In the genomic region with DNA sequence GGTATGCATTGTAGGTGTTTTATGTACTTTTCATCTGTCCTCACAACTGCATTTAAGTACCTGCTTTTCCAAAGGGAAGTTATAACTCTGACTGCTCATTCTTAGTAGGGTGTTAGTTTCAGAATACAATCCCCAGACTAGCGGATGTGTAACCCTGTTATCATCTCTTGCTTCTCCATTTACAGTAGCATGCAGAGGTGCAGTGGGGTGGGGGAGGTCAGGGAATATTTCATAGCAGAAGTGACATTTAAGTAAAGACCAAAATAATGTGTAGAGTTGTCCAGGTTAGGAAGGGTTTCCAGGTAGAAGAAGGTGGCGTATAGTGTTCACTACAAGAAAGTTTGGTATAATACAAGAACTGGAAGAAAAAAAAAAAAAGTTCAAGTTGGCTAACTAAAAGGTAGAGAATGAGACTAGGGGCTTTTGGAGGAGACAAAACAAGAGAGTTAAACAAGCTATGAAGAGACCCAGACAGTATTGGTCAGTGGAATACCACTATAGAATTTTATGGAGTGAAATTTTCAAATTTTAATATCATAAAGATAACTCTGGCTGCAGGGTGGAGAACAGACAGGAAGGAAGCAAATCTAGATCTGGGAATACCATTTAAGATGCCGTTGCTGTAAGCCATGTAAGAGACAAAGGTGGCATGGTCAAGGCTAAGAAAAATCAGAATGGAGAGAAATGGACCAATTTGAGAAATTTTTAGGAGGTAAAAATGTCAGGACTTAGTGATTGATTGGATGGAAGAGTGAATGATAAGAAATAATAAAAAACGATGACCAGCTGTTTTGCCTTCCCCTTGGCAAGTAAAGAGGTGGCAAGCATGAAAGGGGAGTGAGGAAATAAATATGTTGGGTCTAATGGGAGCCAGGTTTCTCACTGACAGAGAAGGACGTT, we compare ENCODE assay signal across 1 cellular context.
TF ChIP-seq lines count a peak whose summit lies in the region.

No MANE protein-coding gene starts in this region.

TF ChIP-seq in SK-N-SH, 30 proteins besides CTCF, POLR2A, EP300 and RAD21 (continued from another document):
- TF ChIP-seq, protein P1, sequence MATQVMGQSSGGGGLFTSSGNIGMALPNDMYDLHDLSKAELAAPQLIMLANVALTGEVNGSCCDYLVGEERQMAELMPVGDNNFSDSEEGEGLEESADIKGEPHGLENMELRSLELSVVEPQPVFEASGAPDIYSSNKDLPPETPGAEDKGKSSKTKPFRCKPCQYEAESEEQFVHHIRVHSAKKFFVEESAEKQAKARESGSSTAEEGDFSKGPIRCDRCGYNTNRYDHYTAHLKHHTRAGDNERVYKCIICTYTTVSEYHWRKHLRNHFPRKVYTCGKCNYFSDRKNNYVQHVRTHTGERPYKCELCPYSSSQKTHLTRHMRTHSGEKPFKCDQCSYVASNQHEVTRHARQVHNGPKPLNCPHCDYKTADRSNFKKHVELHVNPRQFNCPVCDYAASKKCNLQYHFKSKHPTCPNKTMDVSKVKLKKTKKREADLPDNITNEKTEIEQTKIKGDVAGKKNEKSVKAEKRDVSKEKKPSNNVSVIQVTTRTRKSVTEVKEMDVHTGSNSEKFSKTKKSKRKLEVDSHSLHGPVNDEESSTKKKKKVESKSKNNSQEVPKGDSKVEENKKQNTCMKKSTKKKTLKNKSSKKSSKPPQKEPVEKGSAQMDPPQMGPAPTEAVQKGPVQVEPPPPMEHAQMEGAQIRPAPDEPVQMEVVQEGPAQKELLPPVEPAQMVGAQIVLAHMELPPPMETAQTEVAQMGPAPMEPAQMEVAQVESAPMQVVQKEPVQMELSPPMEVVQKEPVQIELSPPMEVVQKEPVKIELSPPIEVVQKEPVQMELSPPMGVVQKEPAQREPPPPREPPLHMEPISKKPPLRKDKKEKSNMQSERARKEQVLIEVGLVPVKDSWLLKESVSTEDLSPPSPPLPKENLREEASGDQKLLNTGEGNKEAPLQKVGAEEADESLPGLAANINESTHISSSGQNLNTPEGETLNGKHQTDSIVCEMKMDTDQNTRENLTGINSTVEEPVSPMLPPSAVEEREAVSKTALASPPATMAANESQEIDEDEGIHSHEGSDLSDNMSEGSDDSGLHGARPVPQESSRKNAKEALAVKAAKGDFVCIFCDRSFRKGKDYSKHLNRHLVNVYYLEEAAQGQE (IDR thresholded peaks at IDR 0.05; ENCODE audit: low read depth, low read length): no peak
- TF ChIP-seq GATA2 (CRISPR knock-in tag; IDR thresholded peaks at IDR 0.05) (no peak), POLR2AphosphoS5 (IDR thresholded peaks at IDR 0.05; ENCODE audit: low read depth, low read length) (no peak), SMC3 (IDR thresholded peaks at IDR 0.05; ENCODE audit: low read depth, low read length) (no peak), MEF2A (IDR thresholded peaks at IDR 0.05; ENCODE audit: borderline replicate concordance, low read depth) (no peak), CHD2 (IDR thresholded peaks at IDR 0.05; ENCODE audit: low read length, partially characterized antibody) (no peak), YY1 (IDR thresholded peaks at IDR 0.05; ENCODE audit: low read depth) (no peak), NRF1 (IDR thresholded peaks at IDR 0.05; ENCODE audit: low read depth, low read length) (no peak), RXRA (IDR thresholded peaks at IDR 0.05; ENCODE audit: borderline replicate concordance, low read depth) (no peak)
- TF ChIP-seq, protein P2, sequence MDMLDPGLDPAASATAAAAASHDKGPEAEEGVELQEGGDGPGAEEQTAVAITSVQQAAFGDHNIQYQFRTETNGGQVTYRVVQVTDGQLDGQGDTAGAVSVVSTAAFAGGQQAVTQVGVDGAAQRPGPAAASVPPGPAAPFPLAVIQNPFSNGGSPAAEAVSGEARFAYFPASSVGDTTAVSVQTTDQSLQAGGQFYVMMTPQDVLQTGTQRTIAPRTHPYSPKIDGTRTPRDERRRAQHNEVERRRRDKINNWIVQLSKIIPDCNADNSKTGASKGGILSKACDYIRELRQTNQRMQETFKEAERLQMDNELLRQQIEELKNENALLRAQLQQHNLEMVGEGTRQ (IDR thresholded peaks at IDR 0.05; ENCODE audit: borderline replicate concordance, low read depth, low read length): no peak
- TF ChIP-seq, protein P3, sequence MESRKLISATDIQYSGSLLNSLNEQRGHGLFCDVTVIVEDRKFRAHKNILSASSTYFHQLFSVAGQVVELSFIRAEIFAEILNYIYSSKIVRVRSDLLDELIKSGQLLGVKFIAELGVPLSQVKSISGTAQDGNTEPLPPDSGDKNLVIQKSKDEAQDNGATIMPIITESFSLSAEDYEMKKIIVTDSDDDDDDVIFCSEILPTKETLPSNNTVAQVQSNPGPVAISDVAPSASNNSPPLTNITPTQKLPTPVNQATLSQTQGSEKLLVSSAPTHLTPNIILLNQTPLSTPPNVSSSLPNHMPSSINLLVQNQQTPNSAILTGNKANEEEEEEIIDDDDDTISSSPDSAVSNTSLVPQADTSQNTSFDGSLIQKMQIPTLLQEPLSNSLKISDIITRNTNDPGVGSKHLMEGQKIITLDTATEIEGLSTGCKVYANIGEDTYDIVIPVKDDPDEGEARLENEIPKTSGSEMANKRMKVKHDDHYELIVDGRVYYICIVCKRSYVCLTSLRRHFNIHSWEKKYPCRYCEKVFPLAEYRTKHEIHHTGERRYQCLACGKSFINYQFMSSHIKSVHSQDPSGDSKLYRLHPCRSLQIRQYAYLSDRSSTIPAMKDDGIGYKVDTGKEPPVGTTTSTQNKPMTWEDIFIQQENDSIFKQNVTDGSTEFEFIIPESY (IDR thresholded peaks at IDR 0.05; ENCODE audit: borderline replicate concordance, low read depth): no peak
